ENCODE assay signal across 8 cellular contexts in genomic region chr6:1554241-1554880, GRCh38. TPM values are rescaled to one million over a fixed set of nuclear protein-coding genes. Genes with fewer than 3 reads are reported as not detected.
DNase-seq lines count a peak whose midpoint lies in the region; ATAC-seq and TF ChIP-seq lines count a peak whose summit lies in the region.

No MANE protein-coding gene starts in this region.

- H3K4me3 ChIP-seq in BLaER1 (peak overlapping the region; percentile 63), mesenchymal stem cell (ENCODE audit: insufficient read depth in 1 of 2, low read depth in 1 of 2, low read length in 2 of 2) (peak overlapping the region in 1 of 2 experiments; percentile 92)

- no peak overlapping the region for H2BK12ac ChIP-seq in mesenchymal stem cell (ENCODE audit: low read length in 2 of 2)

- no peaks in the 10 kb centered on the region for H4K20me1 ChIP-seq in BLaER1

- TF ChIP-seq CTCF in brain (conservative IDR thresholded peaks at IDR 0.05) (no peak), type B pancreatic cell (conservative IDR thresholded peaks at IDR 0.05) (no peak)

- no peak overlapping the region for H3K4ac ChIP-seq in mesenchymal stem cell (ENCODE audit: low read depth in 1 of 2, low read length in 2 of 2)

- H4K91ac ChIP-seq in mesenchymal stem cell (ENCODE audit: low read length) = no peak overlapping the region

- no peaks in the 10 kb centered on the region for H3K4me1 Mint-ChIP-seq in brain
- peaks cover 8% of the 10 kb centered on the region for H3K4me1 Mint-ChIP-seq in type B pancreatic cell (ENCODE audit: unreplicated experiment)

- H3K27ac ChIP-seq in BLaER1 (peak overlapping the region; percentile 74), mesenchymal stem cell (ENCODE audit: low read length, poor library complexity, severe bottlenecking) (no peak overlapping the region)

- H3K9me3 ChIP-seq in BLaER1 (peaks cover 11% of the 10 kb centered on the region; the same call in 1 of the 2 replicates), mesenchymal stem cell (ENCODE audit: control insufficient read depth, low read length) (no peaks in the 10 kb centered on the region)

- no peak overlapping the region for H2BK120ac ChIP-seq in mesenchymal stem cell (ENCODE audit: low read depth, low read length)

- H3K4me1 ChIP-seq in BLaER1 (peaks cover 24% of the 10 kb centered on the region), mesenchymal stem cell (ENCODE audit: control insufficient read depth, insufficient read depth, low read depth, low read length) (no peaks in the 10 kb centered on the region)

- H3K18ac ChIP-seq in mesenchymal stem cell (ENCODE audit: low read depth in 1 of 2, low read length in 2 of 2) = no peak overlapping the region

- H3K4me3 Mint-ChIP-seq in brain (peak overlapping the region; percentile 14 to 81 (median 77)), type B pancreatic cell (no peak overlapping the region)

- no peak overlapping the region for H2AFZ ChIP-seq in mesenchymal stem cell (ENCODE audit: low read depth, low read length)

- ATAC-seq in HG02981 (IDR thresholded peaks at IDR 0.05; ENCODE audit: unreplicated experiment) (peak; percentile 69), GM21825 (IDR thresholded peaks at IDR 0.05; ENCODE audit: unreplicated experiment) (no peak)

- H3K4me2 ChIP-seq in BLaER1 (peak overlapping the region; percentile 74), mesenchymal stem cell (ENCODE audit: low read length, poor library complexity, severe bottlenecking) (no peak overlapping the region)

- no peak overlapping the region for H2BK5ac ChIP-seq in mesenchymal stem cell (ENCODE audit: low read depth, low read length, poor library complexity, severe bottlenecking)

- H2BK15ac ChIP-seq in mesenchymal stem cell (ENCODE audit: low read depth, poor library complexity, severe bottlenecking) = no peak overlapping the region

- DNase-seq in mesenchymal stem cell (no peak), type B pancreatic cell (ENCODE audit: extremely low spot score, unreplicated experiment) (no peak), NCI-H2107 treated with DMSO at 0.1 percent for 48 hours (lab: John Stamatoyannopoulos, UW; ENCODE audit: unreplicated experiment) (no peak), GM19240 (ENCODE audit: insufficient read length, low spot score) (no peak)

- H3K23ac ChIP-seq in mesenchymal stem cell (ENCODE audit: low read length in 2 of 2) = no peak overlapping the region

- H3K9ac ChIP-seq in BLaER1 (peak overlapping the region; percentile 71), mesenchymal stem cell (ENCODE audit: low read length) (peak overlapping the region; percentile 94)

- H3K14ac ChIP-seq in mesenchymal stem cell (ENCODE audit: low read length in 2 of 2) = no peak overlapping the region

- H3K27ac Mint-ChIP-seq in brain = no peak overlapping the region
- no peak overlapping the region for H3K27ac Mint-ChIP-seq in type B pancreatic cell

- H3K27me3 ChIP-seq in BLaER1 (no peaks in the 10 kb centered on the region), mesenchymal stem cell (ENCODE audit: control insufficient read depth in 1 of 2, insufficient read depth in 1 of 2, low read length in 2 of 2) (peaks cover 0 to 9% of the 10 kb centered on the region in 2 experiments)

- H3K9me3 Mint-ChIP-seq in brain (peaks cover 9 to 36% (median 14%) of the 10 kb centered on the region in 5 experiments), type B pancreatic cell (peaks cover 4% of the 10 kb centered on the region)

- H3K36me3 Mint-ChIP-seq in brain = no peaks in the 10 kb centered on the region
- no peaks in the 10 kb centered on the region for H3K36me3 Mint-ChIP-seq in type B pancreatic cell

- 88% methylated on average over 20 of the region's 20 CpGs for WGBS in mesenchymal stem cell

- no peaks in the 10 kb centered on the region for H3K36me3 ChIP-seq in BLaER1
- no peaks in the 10 kb centered on the region for H3K36me3 ChIP-seq in mesenchymal stem cell (ENCODE audit: control insufficient read depth in 1 of 2, insufficient read depth in 2 of 2, low read depth in 1 of 2, low read length in 2 of 2)

- H3K27me3 Mint-ChIP-seq in brain (peaks cover 26% of the 10 kb centered on the region), type B pancreatic cell (peaks cover 4% of the 10 kb centered on the region)

- no peak overlapping the region for H4K8ac ChIP-seq in mesenchymal stem cell (ENCODE audit: low read length)

- no peak overlapping the region for H2AK5ac ChIP-seq in mesenchymal stem cell (ENCODE audit: low read length, severe bottlenecking)

- no peaks in the 10 kb centered on the region for H3K79me1 ChIP-seq in mesenchymal stem cell (replicated peaks; ENCODE audit: low read length, poor library complexity, severe bottlenecking)

RNA-seq across cellular contexts. Expression of gene FOXC1, which starts 55.4 kb away (rescaled TPM):
- polyA plus RNA-seq in brain (ENCODE audit: insufficient read depth, low read depth, low replicate concordance) = 7.9 TPM
- 0.07 TPM for polyA plus RNA-seq in mesenchymal stem cell (2013, experiment 1 of 2)
- 0.08 TPM for polyA plus RNA-seq in mesenchymal stem cell (2013, experiment 2 of 2)
- 20.8 and 53.5 TPM in 2 replicates for total RNA-seq in type B pancreatic cell (ENCODE audit: low replicate concordance)
